36 cellular contexts compared by ENCODE assay signal in the genomic region with DNA sequence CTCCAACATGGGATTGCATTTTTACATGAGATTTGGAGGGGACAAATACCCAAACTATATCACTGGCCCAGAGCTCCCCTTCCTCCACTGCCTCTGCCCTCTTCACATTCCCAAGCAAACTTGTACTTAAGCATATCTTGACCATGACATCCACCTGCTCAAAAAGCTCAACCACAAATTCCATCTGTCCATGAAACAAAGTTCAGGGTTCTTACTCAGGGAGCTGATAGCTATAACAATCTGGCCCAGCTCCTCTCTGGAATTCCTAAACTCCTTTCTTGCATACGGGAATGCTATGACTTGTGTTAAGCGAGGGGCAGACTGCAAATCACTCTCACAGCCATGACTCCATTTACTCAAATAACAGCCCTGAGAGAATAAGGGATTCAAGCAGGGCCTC.
"Had no signal": no experiment of that assay in that cellular context is flagged by ENCODE, and none has a peak within 500 bp of the region (broad histone marks: within the 10 kb centered on the region; RNA-seq: fewer than 3 reads in every experiment).

No MANE protein-coding gene starts in this region.

- H3K4me3 Mint-ChIP-seq: activated B cell treated with CpG ODN at 0.5 μM for 24 hours; activated CD4-positive, alpha-beta memory T cell treated with anti-CD3 and anti-CD28 coated beads for 36 hours; activated CD4-positive, alpha-beta T cell treated with anti-CD3 and anti-CD28 coated beads, Interleukin-2, amount 10 ng/mL, durations not matched to agents 24 days and 14 days; activated CD8-positive, alpha-beta T cell treated with anti-CD3 and anti-CD28 coated beads for 36 hours; activated naive CD4-positive, alpha-beta T cell treated with anti-CD3 and anti-CD28 coated beads for 36 hours; activated naive CD8-positive, alpha-beta T cell treated with anti-CD3 and anti-CD28 coated beads for 36 hours; activated T-cell treated with anti-CD3 and anti-CD28 coated beads, Interleukin-2, amount 50 U/mL, for 4 hours; activated T-cell treated with anti-CD3 and anti-CD28 coated beads, Interleukin-2, amount 50 U/mL, for 72 hours; activated T-helper 1 cell treated with anti-CD3 and anti-CD28 coated beads, Interleukin-12 subunit alpha, Interleukin-12 subunit beta, Interleukin-2, Interleukin-4 antibody, amounts not matched to agents 30 ng/mL and 10 ng/mL and 1 ng/mL, durations not matched to agents 14 hours and 24 hours and 36 hours; activated T-helper 17 cell treated with anti-CD3 and anti-CD28 coated beads, Interleukin-2, amount 50 U/mL, for 72 hours; brain; central memory CD8-positive, alpha-beta T cell; T-helper 1 cell treated with Interleukin-12 subunit alpha and Interleukin-12 subunit beta and Interleukin-4 antibody, amounts not matched to agents 30 μg/mL and 1 μg/mL, for 36 hours; T-helper 2 cell treated with Interferon-gamma antibody and Interleukin-4, amounts not matched to agents 5 μg/mL and 100 μg/mL, for 36 hours had no signal

- H3K4me1 ChIP-seq: adrenal gland had no signal

- H3K27me3 Mint-ChIP-seq: activated CD4-positive, alpha-beta memory T cell treated with anti-CD3 and anti-CD28 coated beads for 36 hours had no signal

- H3K36me3 Mint-ChIP-seq: activated CD4-positive, alpha-beta memory T cell treated with anti-CD3 and anti-CD28 coated beads for 36 hours; activated naive CD4-positive, alpha-beta T cell treated with anti-CD3 and anti-CD28 coated beads, Interleukin-2, amount 50 U/mL, for 72 hours; activated naive CD8-positive, alpha-beta T cell treated with anti-CD3 and anti-CD28 coated beads for 36 hours; brain had no signal

- ATAC-seq: activated CD8-positive, alpha-beta T cell treated with anti-CD3 and anti-CD28 coated beads for 36 hours; activated naive CD4-positive, alpha-beta T cell treated with anti-CD3 and anti-CD28 coated beads, Interleukin-2, amount 50 U/mL, for 72 hours; activated T-cell treated with anti-CD3 and anti-CD28 coated beads, Interleukin-2, amount 50 U/mL, for 4 hours; activated T-cell treated with anti-CD3 and anti-CD28 coated beads, Interleukin-2, amount 50 U/mL, for 72 hours; activated T-helper 17 cell treated with anti-CD3 and anti-CD28 coated beads, Interleukin-2, amount 50 U/mL, for 72 hours had no signal

- H3K27me3 ChIP-seq: adrenal gland, cardiac muscle cell had no signal

- H3K9me3 ChIP-seq: adrenal gland had no signal

- H3K27ac ChIP-seq: adrenal gland, cardiac muscle cell, VCaP had no signal

- H3K27ac Mint-ChIP-seq: activated B cell treated with CpG ODN at 0.5 μM for 24 hours; activated CD4-positive, alpha-beta memory T cell treated with anti-CD3 and anti-CD28 coated beads for 36 hours; activated CD4-positive, alpha-beta T cell treated with anti-CD3 and anti-CD28 coated beads, Interleukin-2, amount 10 ng/mL, durations not matched to agents 24 days and 14 days; activated CD8-positive, alpha-beta T cell treated with anti-CD3 and anti-CD28 coated beads for 36 hours; activated naive CD4-positive, alpha-beta T cell treated with anti-CD3 and anti-CD28 coated beads for 36 hours; activated naive CD4-positive, alpha-beta T cell treated with anti-CD3 and anti-CD28 coated beads, Interleukin-2, amount 50 U/mL, for 72 hours; activated naive CD8-positive, alpha-beta T cell treated with anti-CD3 and anti-CD28 coated beads for 36 hours; activated T-cell treated with anti-CD3 and anti-CD28 coated beads, Interleukin-2, amount 50 U/mL, for 72 hours; activated T-helper 1 cell treated with anti-CD3 and anti-CD28 coated beads, Interleukin-12 subunit alpha, Interleukin-12 subunit beta, Interleukin-2, Interleukin-4 antibody, amounts not matched to agents 30 ng/mL and 10 ng/mL and 1 ng/mL, durations not matched to agents 14 hours and 24 hours and 36 hours; activated T-helper 17 cell treated with anti-CD3 and anti-CD28 coated beads, Interleukin-2, amount 50 U/mL, for 72 hours; brain; T-helper 1 cell treated with Interleukin-12 subunit alpha and Interleukin-12 subunit beta and Interleukin-4 antibody, amounts not matched to agents 30 μg/mL and 1 μg/mL, for 36 hours; T-helper 2 cell treated with Interferon-gamma antibody and Interleukin-4, amounts not matched to agents 5 μg/mL and 100 μg/mL, for 36 hours had no signal

- H3K9me3 Mint-ChIP-seq: activated B cell treated with CpG ODN at 0.5 μM for 24 hours; activated CD4-positive, alpha-beta memory T cell treated with anti-CD3 and anti-CD28 coated beads for 36 hours; activated CD4-positive, alpha-beta T cell treated with anti-CD3 and anti-CD28 coated beads, Interleukin-2, amount 10 ng/mL, durations not matched to agents 24 days and 14 days; activated CD8-positive, alpha-beta T cell treated with anti-CD3 and anti-CD28 coated beads for 36 hours; activated naive CD4-positive, alpha-beta T cell treated with anti-CD3 and anti-CD28 coated beads for 36 hours; activated naive CD8-positive, alpha-beta T cell treated with anti-CD3 and anti-CD28 coated beads for 36 hours; activated T-helper 1 cell treated with anti-CD3 and anti-CD28 coated beads, Interleukin-12 subunit alpha, Interleukin-12 subunit beta, Interleukin-2, Interleukin-4 antibody, amounts not matched to agents 30 ng/mL and 10 ng/mL and 1 ng/mL, durations not matched to agents 14 hours and 24 hours and 36 hours; activated T-helper 17 cell treated with anti-CD3 and anti-CD28 coated beads, Interleukin-2, amount 50 U/mL, for 72 hours; central memory CD8-positive, alpha-beta T cell; T-helper 1 cell treated with Interleukin-12 subunit alpha and Interleukin-12 subunit beta and Interleukin-4 antibody, amounts not matched to agents 30 μg/mL and 1 μg/mL, for 36 hours; T-helper 2 cell treated with Interferon-gamma antibody and Interleukin-4, amounts not matched to agents 5 μg/mL and 100 μg/mL, for 36 hours had no signal

- H3K4me3 ChIP-seq: adrenal gland, cardiac muscle cell had no signal

- DNase-seq: activated B cell treated with CpG ODN at 0.5 μM for 24 hours; activated CD4-positive, alpha-beta memory T cell treated with anti-CD3 and anti-CD28 coated beads for 36 hours; activated CD4-positive, alpha-beta T cell treated with anti-CD3 and anti-CD28 coated beads for 4 hours; activated CD4-positive, alpha-beta T cell treated with anti-CD3 and anti-CD28 coated beads, Interleukin-2, amount 10 ng/mL, durations not matched to agents 24 days and 14 days; activated CD4-positive, alpha-beta T cell treated with anti-CD3 and anti-CD28 coated beads, Interleukin-2, amount 50 U/mL, for 1 hour; activated CD4-positive, alpha-beta T cell treated with anti-CD3 and anti-CD28 coated beads, Interleukin-2, amount 50 U/mL, for 4 hours; activated CD4-positive, CD25-positive, alpha-beta regulatory T cell treated with anti-CD3 and anti-CD28 coated beads, Interleukin-2, amount 50 U/mL, for 72 hours; activated CD8-positive, alpha-beta memory T cell treated with anti-CD3 and anti-CD28 coated beads, Interleukin-2, amount 50 U/mL, for 4 hours; activated CD8-positive, alpha-beta T cell treated with anti-CD3 and anti-CD28 coated beads for 36 hours; activated effector memory CD4-positive, alpha-beta T cell treated with anti-CD3 and anti-CD28 coated beads, Interleukin-2, amount 50 U/mL, for 16 hours; activated gamma-delta T cell treated with Interleukin-2 at 50 U/mL for 16 hours; activated naive CD4-positive, alpha-beta T cell; activated naive CD4-positive, alpha-beta T cell treated with anti-CD3 and anti-CD28 coated beads for 36 hours; activated naive CD4-positive, alpha-beta T cell treated with anti-CD3 and anti-CD28 coated beads, Interleukin-2, amount 50 U/mL, for 16 hours; activated naive CD8-positive, alpha-beta T cell treated with anti-CD3 and anti-CD28 coated beads for 36 hours; activated T-cell treated with anti-CD3 and anti-CD28 coated beads for 4 hours; activated T-cell treated with anti-CD3 and anti-CD28 coated beads, Interleukin-2, amount 50 U/mL, for 1 hour; activated T-cell treated with anti-CD3 and anti-CD28 coated beads, Interleukin-2, amount 50 U/mL, for 4 hours; activated T-cell treated with anti-CD3 and anti-CD28 coated beads, Interleukin-2, amount 50 U/mL, for 72 hours; adrenal gland; amniotic stem cell; aorta; caudate nucleus; cerebellar nuclear complex; T-helper 1 cell; T-helper 2 cell; T-helper 9 cell had no signal

- H3K36me3 ChIP-seq: adrenal gland, cardiac muscle cell had no signal

- H3K4me1 Mint-ChIP-seq: activated B cell treated with CpG ODN at 0.5 μM for 24 hours; activated CD4-positive, alpha-beta T cell treated with anti-CD3 and anti-CD28 coated beads, Interleukin-2, amount 10 ng/mL, durations not matched to agents 24 days and 14 days; activated naive CD8-positive, alpha-beta T cell treated with anti-CD3 and anti-CD28 coated beads for 36 hours; activated T-helper 17 cell treated with anti-CD3 and anti-CD28 coated beads, Interleukin-2, amount 50 U/mL, for 72 hours; brain; central memory CD8-positive, alpha-beta T cell had no signal
